ENCODE assay signal across 1 cellular context in genomic region chr4:158789853-158790252, GRCh38.
TF ChIP-seq lines count a peak whose summit lies in the region.

No MANE protein-coding gene starts in this region.

TF ChIP-seq in HepG2, 621 proteins besides CTCF, POLR2A, EP300 and RAD21 (continued from another document):
- peak in 1 of 2 experiments; percentile 59; a peak in 3 of 4 replicates for TF ChIP-seq MAFK (conservative IDR thresholded peaks at IDR 0.05 in 1 of 2, IDR thresholded peaks at IDR 0.05 in 1 of 2; ENCODE audit: low read length in 2 of 2)
